Comparison of ENCODE assay signal across 33 cellular contexts in genomic region chr11:119897046-119897440, GRCh38.
"Had no signal": no experiment of that assay in that cellular context is flagged by ENCODE, and none has a peak within 500 bp of the region (broad histone marks: within the 10 kb centered on the region; RNA-seq: fewer than 3 reads in every experiment).

No MANE protein-coding gene starts in this region.

- H3K9me3 Mint-ChIP-seq: activated B cell treated with CpG ODN at 0.5 μM for 24 hours; activated CD4-positive, alpha-beta memory T cell treated with anti-CD3 and anti-CD28 coated beads, Interleukin-2, amount 10 ng/mL, durations not matched to agents 7 days and 5 days; activated naive CD4-positive, alpha-beta T cell treated with anti-CD3 and anti-CD28 coated beads, Interleukin-2, amount 10 ng/mL, durations not matched to agents 7 days and 5 days had no signal

- H3K4me3 ChIP-seq: ascending aorta, cardiac muscle cell, PC-9 had no signal

- H3K4me3 Mint-ChIP-seq: activated B cell treated with CpG ODN at 0.5 μM for 24 hours; activated CD4-positive, alpha-beta memory T cell treated with anti-CD3 and anti-CD28 coated beads, Interleukin-2, amount 10 ng/mL, durations not matched to agents 7 days and 5 days; activated CD8-positive, alpha-beta memory T cell treated with anti-CD3 and anti-CD28 coated beads, Interleukin-2, amount 10 ng/mL, durations not matched to agents 7 days and 5 days; activated naive CD4-positive, alpha-beta T cell treated with anti-CD3 and anti-CD28 coated beads, Interleukin-2, amount 10 ng/mL, durations not matched to agents 7 days and 5 days; activated naive CD8-positive, alpha-beta T cell had no signal

- H3K36me3 ChIP-seq: ascending aorta, cardiac muscle cell had no signal

- DNase-seq: activated B cell treated with CpG ODN at 0.5 μM for 24 hours; activated CD4-positive, alpha-beta memory T cell treated with anti-CD3 and anti-CD28 coated beads, Interleukin-2, amount 10 ng/mL, durations not matched to agents 7 days and 5 days; activated CD4-positive, alpha-beta T cell treated with anti-CD3 and anti-CD28 coated beads for 1 hour; activated CD4-positive, alpha-beta T cell treated with anti-CD3 and anti-CD28 coated beads for 48 hours; activated CD8-positive, alpha-beta memory T cell treated with anti-CD3 and anti-CD28 coated beads for 24 hours; activated CD8-positive, alpha-beta memory T cell treated with anti-CD3 and anti-CD28 coated beads, Interleukin-2, amount 10 ng/mL, durations not matched to agents 7 days and 5 days; activated CD8-positive, alpha-beta memory T cell treated with anti-CD3 and anti-CD28 coated beads, Interleukin-2, amount 50 U/mL, for 48 hours; activated effector memory CD4-positive, alpha-beta T cell treated with Interleukin-2 at 50 U/mL for 16 hours; activated naive CD4-positive, alpha-beta T cell treated with anti-CD3 and anti-CD28 coated beads, Interleukin-2, amount 10 ng/mL, durations not matched to agents 7 days and 5 days; activated T-cell treated with anti-CD3 and anti-CD28 coated beads, Interleukin-2, amount 50 U/mL, for 48 hours; amygdala; KG1; NCI-H1092; NCI-H1436 treated with DMSO at 0.1 percent for 48 hours; NCI-H1694 treated with DMSO at 0.1 percent for 48 hours; NCI-H2029; NCI-H2107; NCI-H2171; NCI-H510A; NCI-H526; NCI-H748 treated with DMSO at 0.1 percent for 48 hours; PC-9; SIG-M5; SW 1271; T-helper 1 cell; T-helper 2 cell; T-helper 9 cell had no signal

- H3K4me1 Mint-ChIP-seq: activated B cell treated with CpG ODN at 0.5 μM for 24 hours; activated CD4-positive, alpha-beta memory T cell treated with anti-CD3 and anti-CD28 coated beads, Interleukin-2, amount 10 ng/mL, durations not matched to agents 7 days and 5 days had no signal

- H3K4me2 ChIP-seq: PC-9 had no signal

- H3K27me3 ChIP-seq: ascending aorta, cardiac muscle cell had no signal

- H3K9me3 ChIP-seq: ascending aorta had no signal

- H3K27ac Mint-ChIP-seq: activated B cell treated with CpG ODN at 0.5 μM for 24 hours; activated CD4-positive, alpha-beta memory T cell treated with anti-CD3 and anti-CD28 coated beads, Interleukin-2, amount 10 ng/mL, durations not matched to agents 7 days and 5 days; activated CD8-positive, alpha-beta memory T cell treated with anti-CD3 and anti-CD28 coated beads, Interleukin-2, amount 10 ng/mL, durations not matched to agents 7 days and 5 days; activated naive CD4-positive, alpha-beta T cell treated with anti-CD3 and anti-CD28 coated beads, Interleukin-2, amount 10 ng/mL, durations not matched to agents 7 days and 5 days; activated naive CD8-positive, alpha-beta T cell had no signal

- H3K36me3 Mint-ChIP-seq: activated CD8-positive, alpha-beta memory T cell treated with anti-CD3 and anti-CD28 coated beads, Interleukin-2, amount 10 ng/mL, durations not matched to agents 7 days and 5 days; activated naive CD4-positive, alpha-beta T cell treated with anti-CD3 and anti-CD28 coated beads, Interleukin-2, amount 10 ng/mL, durations not matched to agents 7 days and 5 days; activated naive CD8-positive, alpha-beta T cell had no signal

- H3K27ac ChIP-seq: ascending aorta, cardiac muscle cell, PC-9, RWPE1, VCaP had no signal

- ATAC-seq: activated CD8-positive, alpha-beta memory T cell treated with anti-CD3 and anti-CD28 coated beads, Interleukin-2, amount 10 ng/mL, durations not matched to agents 7 days and 5 days; Right ventricle myocardium inferior had no signal
